Comparison of ENCODE assay signal across 16 cellular contexts in the genomic region with DNA sequence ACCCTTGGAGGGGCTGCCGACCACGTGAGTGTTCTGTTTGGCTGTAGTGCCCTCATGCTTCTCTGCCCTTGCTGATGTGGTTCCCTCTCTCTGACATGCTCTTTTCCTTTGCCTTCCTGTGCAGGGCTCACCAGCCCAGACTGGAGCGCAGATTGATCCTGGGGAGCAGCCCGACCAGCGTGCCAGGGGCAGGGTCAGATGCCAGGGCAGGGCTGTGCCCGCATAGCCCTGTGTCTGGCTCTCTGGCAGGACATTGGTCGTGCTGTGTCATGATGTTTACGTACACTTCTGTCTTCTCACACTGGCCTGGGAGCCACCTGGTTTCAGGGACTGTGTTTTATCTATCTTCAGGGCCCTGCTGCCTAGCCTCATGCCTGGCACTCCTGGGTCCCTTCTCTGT.
DNase-seq lines count a peak whose midpoint lies in the region; ATAC-seq lines count a peak whose summit lies in the region.
"Had no signal": no experiment of that assay in that cellular context is flagged by ENCODE, and none has a peak within 500 bp of the region (broad histone marks: within the 10 kb centered on the region; RNA-seq: fewer than 3 reads in every experiment).

No MANE protein-coding gene starts in this region.

- intact Hi-C loops in Right ventricle myocardium superior (cut with DNase I), result no loop called here
- intact Hi-C loops in left ventricle myocardium superior (cut with micrococcal nuclease), result no loop called here

- no peaks in the 10 kb centered on the region for H3K27me3 Mint-ChIP-seq in memory B cell
- no peaks in the 10 kb centered on the region for H3K27me3 Mint-ChIP-seq in stimulated activated naive B cell treated with anti-CD40 and anti-IgM and Interleukin-4, amounts not matched to agents 10 μg/mL and 1 μg/mL and 100 μg/mL, for 72 hours
- H3K27me3 Mint-ChIP-seq: CD4-positive, alpha-beta memory T cell had no signal

- peaks cover 4% of the 10 kb centered on the region for H3K9me3 Mint-ChIP-seq in memory B cell
- peaks cover 0 to 5% of the 10 kb centered on the region in 2 donors for H3K9me3 Mint-ChIP-seq in stimulated activated naive B cell treated with anti-CD40 and anti-IgM and Interleukin-4, amounts not matched to agents 10 μg/mL and 1 μg/mL and 100 μg/mL, for 72 hours

- in situ Hi-C loops in KBM-7 (cut with MboI; ENCODE audit: low pct_unique_long_range_greater_than_20kb, low sequenced_read_pairs), result loop anchor here (25.0 kb wide), 1 partner anchor 388 kb away; no protein-coding TSS in a partner anchor

- H3K4me3 Mint-ChIP-seq in memory B cell, result no peak overlapping the region
- no peak overlapping the region for H3K4me3 Mint-ChIP-seq in stimulated activated naive B cell treated with anti-CD40 and anti-IgM and Interleukin-4, amounts not matched to agents 10 μg/mL and 1 μg/mL and 100 μg/mL, for 72 hours
- H3K4me3 Mint-ChIP-seq: CD14-positive monocyte; CD4-positive, alpha-beta memory T cell had no signal

- H3K4me1 Mint-ChIP-seq in memory B cell, result peaks cover 9% of the 10 kb centered on the region
- peaks cover 12 to 24% of the 10 kb centered on the region in 2 donors for H3K4me1 Mint-ChIP-seq in stimulated activated naive B cell treated with anti-CD40 and anti-IgM and Interleukin-4, amounts not matched to agents 10 μg/mL and 1 μg/mL and 100 μg/mL, for 72 hours
- H3K4me1 Mint-ChIP-seq: CD14-positive monocyte had no signal

- peak overlapping the region; percentile 32 for H3K27ac ChIP-seq in cingulate gyrus (ENCODE audit: low read depth, low read length)
- H3K27ac ChIP-seq: BLaER1 had no signal

- ATAC-seq in Right ventricle myocardium superior (ENCODE audit: poor library complexity), result peak; percentile 34
- ATAC-seq in left ventricle myocardium superior, result no peak
- no peak for ATAC-seq in memory B cell (ENCODE audit: low read depth)
- no peak for ATAC-seq in stimulated activated naive B cell treated with anti-CD40 and anti-IgM and Interleukin-4, amounts not matched to agents 10 μg/mL and 1 μg/mL and 100 μg/mL, for 72 hours (replicated peaks)
- ATAC-seq: GM12878 had no signal

- H3K36me3 Mint-ChIP-seq in memory B cell, result peaks cover 29% of the 10 kb centered on the region
- peaks cover 23 to 30% of the 10 kb centered on the region in 2 donors for H3K36me3 Mint-ChIP-seq in stimulated activated naive B cell treated with anti-CD40 and anti-IgM and Interleukin-4, amounts not matched to agents 10 μg/mL and 1 μg/mL and 100 μg/mL, for 72 hours

- H3K27ac Mint-ChIP-seq in memory B cell, result peak overlapping the region; percentile 54
- peak overlapping the region; percentile 94 for H3K27ac Mint-ChIP-seq in stimulated activated naive B cell treated with anti-CD40 and anti-IgM and Interleukin-4, amounts not matched to agents 10 μg/mL and 1 μg/mL and 100 μg/mL, for 72 hours

- DNase-seq in Right ventricle myocardium superior (no peak), left ventricle myocardium superior (no peak), memory B cell (ENCODE audit: low spot score in 2 of 2) (no peak), KBM-7 (no peak)
- no peak for DNase-seq in stimulated activated naive B cell treated with anti-CD40 and anti-IgM and Interleukin-4, amounts not matched to agents 10 μg/mL and 1 μg/mL and 100 μg/mL, for 72 hours
- DNase-seq in activated CD8-positive, alpha-beta memory T cell treated with anti-CD3 and anti-CD28 coated beads, Interleukin-2, amount 50 U/mL, for 48 hours, result no peak
- DNase-seq: 8988T; CD4-positive, alpha-beta memory T cell; DMS153; DND-41; EL; HCEC 1CT had no signal
